ENCODE assay signal across 1 cellular context in genomic region chrX:1589356-1590130, GRCh38.
TF ChIP-seq lines count a peak whose summit lies in the region.

No MANE protein-coding gene starts in this region.

TF ChIP-seq in HCT116, 20 proteins besides CTCF, POLR2A, EP300 and RAD21:
- no peak for TF ChIP-seq ZNF274 (IDR thresholded peaks at IDR 0.05; ENCODE audit: low read depth, low read length)
- no peak for TF ChIP-seq SIN3A (IDR thresholded peaks at IDR 0.05; ENCODE audit: low read depth)
- TF ChIP-seq ELF1 (IDR thresholded peaks at IDR 0.05; ENCODE audit: borderline replicate concordance, low read depth), result no peak
- no peak for TF ChIP-seq CBX3 (IDR thresholded peaks at IDR 0.05; ENCODE audit: low read depth)
- TF ChIP-seq TCF7L2 (IDR thresholded peaks at IDR 0.05; ENCODE audit: borderline replicate concordance, extremely low read depth, insufficient read depth, insufficient read length), result no peak
- no peak for TF ChIP-seq EGR1 (IDR thresholded peaks at IDR 0.05; ENCODE audit: low read depth)
- TF ChIP-seq ZBTB33 (IDR thresholded peaks at IDR 0.05; ENCODE audit: extremely low read depth, insufficient replicate concordance, low read length), result no peak
